In the genomic region with DNA sequence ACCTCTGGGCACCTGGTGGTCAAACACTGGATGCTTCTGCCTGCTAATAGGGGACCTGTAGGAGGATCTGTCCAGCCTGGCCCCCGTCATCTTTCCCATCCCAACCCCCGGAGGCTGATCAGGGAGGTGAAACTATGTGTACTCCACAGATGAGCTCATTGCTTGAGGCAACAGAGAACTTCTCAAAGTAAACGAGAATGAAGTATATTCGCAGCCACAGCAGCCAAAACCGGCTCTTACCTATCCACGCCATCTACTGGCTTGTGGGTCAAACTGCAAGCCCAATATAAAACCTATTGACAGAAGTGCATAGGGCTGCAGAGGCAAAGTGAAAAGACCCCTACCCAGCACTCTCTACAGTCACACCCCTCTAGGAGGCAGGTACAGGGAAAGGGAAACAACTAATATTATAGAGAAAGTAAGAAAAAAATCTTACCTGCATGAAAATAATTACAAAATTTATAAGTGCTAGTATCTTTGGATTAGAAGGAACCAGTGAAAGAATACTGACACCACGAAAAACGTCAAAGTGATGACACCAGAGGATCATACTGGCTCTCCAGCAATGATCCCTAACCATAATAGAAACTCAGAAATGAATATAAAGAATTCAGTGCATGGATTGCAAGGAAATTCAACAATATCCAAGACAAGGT, we compare ENCODE assay signal across 8 cellular contexts.
DNase-seq lines count a peak whose midpoint lies in the region; ATAC-seq lines count a peak whose summit lies in the region.

No MANE protein-coding gene starts in this region.

- H3K27me3 ChIP-seq in ACC112 (ENCODE audit: insufficient read depth, low read length) (peaks cover 33% of the 10 kb centered on the region), MG63 (no peaks in the 10 kb centered on the region)

- no peak overlapping the region for H3K27ac ChIP-seq in ACC112 (ENCODE audit: low read depth, low read length)

- no peaks in the 10 kb centered on the region for H3K79me2 ChIP-seq in ACC112 (ENCODE audit: control insufficient read depth, insufficient read depth, low read length, unreplicated experiment)

- ATAC-seq in GM18498 (IDR thresholded peaks at IDR 0.05; ENCODE audit: unreplicated experiment), result peak; percentile 96
- peak; percentile 93 for ATAC-seq in HG02642 (IDR thresholded peaks at IDR 0.05; ENCODE audit: poor library complexity, unreplicated experiment)

- no peaks in the 10 kb centered on the region for H3K4me1 ChIP-seq in ACC112 (ENCODE audit: control insufficient read depth, insufficient read depth, low read length, unreplicated experiment)

- H3K4me3 ChIP-seq in ACC112 (ENCODE audit: low read depth, low read length) (no peak overlapping the region), MG63 (no peak overlapping the region)

- peak overlapping the region; percentile 54 for H2AFZ ChIP-seq in ACC112 (ENCODE audit: low read length, unreplicated experiment)

- DNase-seq in MG63, result peak; percentile 12
- peak; percentile 74 for DNase-seq in SK-MEL-5 (ENCODE audit: low read depth, low spot score)
- peak; percentile 54 for DNase-seq in fibroblast of gingiva (ENCODE audit: low read depth)
- DNase-seq in putamen (ENCODE audit: low spot score), result peak; percentile 5
- no peak for DNase-seq in middle frontal gyrus (ENCODE audit: extremely low spot score, low spot score)

- H3K9me3 ChIP-seq in MG63, result no peaks in the 10 kb centered on the region

- in situ Hi-C loops in SK-MEL-5 (cut with HindIII; ENCODE audit: low pct_unique_long_range_greater_than_20kb, low sequenced_read_pairs), result no loop called here

- H3K36me3 ChIP-seq in ACC112 (ENCODE audit: insufficient read depth, low read length) (no peaks in the 10 kb centered on the region), MG63 (no peaks in the 10 kb centered on the region)
